5 cellular contexts compared by ENCODE assay signal in the genomic region with DNA sequence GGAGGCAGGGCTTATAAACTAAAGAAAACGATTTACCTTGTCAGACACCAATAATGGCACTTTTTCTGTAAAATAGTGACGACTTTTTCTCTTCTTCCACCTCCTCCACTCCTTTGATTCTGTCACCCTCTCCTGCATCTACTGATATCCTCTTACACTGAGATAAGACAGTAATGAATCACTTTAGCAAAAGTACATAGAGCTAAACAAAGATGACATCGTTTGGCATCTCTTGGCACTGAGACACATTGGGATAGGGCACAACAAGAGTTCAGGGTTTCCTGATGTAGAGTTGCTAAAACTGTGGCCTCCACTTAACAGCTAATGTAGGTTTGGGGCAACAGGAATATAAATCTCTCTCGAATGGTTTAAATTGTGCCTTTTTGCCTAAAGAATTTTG. TPM values are rescaled to one million over a fixed set of nuclear protein-coding genes. Genes with fewer than 3 reads are reported as not detected.
DNase-seq lines count a peak whose midpoint lies in the region; ATAC-seq, FAIRE-seq and TF ChIP-seq lines count a peak whose summit lies in the region.
"Not testable (repeated sequence)": the region's sequence is repeated elsewhere in the genome, so short reads cannot be mapped to it uniquely, and the experiment has no call there.

No MANE protein-coding gene starts in this region.

- H3K36me3 ChIP-seq in K562 (ENCODE audit: control insufficient read depth, insufficient read depth, low read length); parathyroid adenoma (ENCODE audit: control insufficient read depth, insufficient read depth, low read length): not testable (repeated sequence)

- not testable (repeated sequence) for H3K4me1 ChIP-seq in A549; K562 (replicated peaks in 1 of 2; ENCODE audit: control insufficient read depth in 2 of 2, insufficient read depth in 2 of 2, low read length in 2 of 2); parathyroid adenoma

- H3K9me3 ChIP-seq in A549; K562 (replicated peaks; ENCODE audit: control insufficient read depth, insufficient read depth, low read depth, low read length); parathyroid adenoma (ENCODE audit: control insufficient read depth, low read length): not testable (repeated sequence)

- ATAC-seq in A549, result peak; percentile 36 to 51; a peak in 2 of 6 replicates
- not testable (repeated sequence) for ATAC-seq in K562

- H2AFZ ChIP-seq in K562 (ENCODE audit: low read depth, low read length), result not testable (repeated sequence)
- H2AFZ ChIP-seq in parathyroid adenoma, result peak overlapping the region; percentile 15

- H3K27me3 ChIP-seq in K562 (ENCODE audit: control insufficient read depth in 2 of 2, insufficient read depth in 2 of 2, low read length in 2 of 2); parathyroid adenoma (ENCODE audit: control insufficient read depth, insufficient read depth, low read length): not testable (repeated sequence)

- not testable (repeated sequence) for H3K4me2 ChIP-seq in A549; K562 (ENCODE audit: insufficient read depth, low read length); parathyroid adenoma (ENCODE audit: low read length)

- not testable (repeated sequence) for H3K9ac ChIP-seq in K562 (ENCODE audit: insufficient read depth in 1 of 2, low read depth in 2 of 2, low read length in 2 of 2); parathyroid adenoma

- CTCF ChIA-PET in A549 (lab: Yijun Ruan, JAX); K562 (lab: Yijun Ruan, JAX; ENCODE audit: low intra/inter-chr PET ratio): not testable (repeated sequence)

- DNase-seq in A549 (ENCODE audit: low read depth in 1 of 2, low spot score in 1 of 2); HTR-8/SVneo (ENCODE audit: insufficient read length, low spot score); K562 (ENCODE audit: extremely low read depth in 1 of 4, low spot score in 3 of 4): not testable (repeated sequence)
- peak; percentile 2 for DNase-seq in left kidney (ENCODE audit: low read depth, low spot score)

- H3K27ac ChIP-seq in A549; K562 (ENCODE audit: extremely low read depth, low read depth, low read length); parathyroid adenoma: not testable (repeated sequence)

- TF ChIP-seq RAD21 in A549 (conservative IDR thresholded peaks at IDR 0.05 in 1 of 2, IDR thresholded peaks at IDR 0.05 in 1 of 2); K562 (CRISPR knock-in tag; conservative IDR thresholded peaks at IDR 0.05 in 1 of 2, IDR thresholded peaks at IDR 0.05 in 1 of 2): not testable (repeated sequence)

- TF ChIP-seq CTCF in A549 (IDR thresholded peaks at IDR 0.05); K562 (IDR thresholded peaks at IDR 0.05 in 2 of 3, conservative IDR thresholded peaks at IDR 0.05 in 1 of 3; ENCODE audit: insufficient read depth in 2 of 3, low read depth in 1 of 3, low read length in 3 of 3); parathyroid adenoma (IDR thresholded peaks at IDR 0.05): not testable (repeated sequence)

- H3K79me2 ChIP-seq in K562 (ENCODE audit: control insufficient read depth, insufficient read depth, low read length); parathyroid adenoma: not testable (repeated sequence)

- FAIRE-seq in A549 (lab: Jason Lieb, UNC) (peak; percentile 86), HTR-8/SVneo (lab: Jason Lieb, UNC) (peak; percentile 48)
- not testable (repeated sequence) for FAIRE-seq in K562 (lab: Jason Lieb, UNC)

- not testable (repeated sequence) for BruUV-seq in K562 (replicated peaks; lab: Mats Ljungman, UMichigan)

- not testable (repeated sequence) for H3K4me3 ChIP-seq in A549; K562; parathyroid adenoma (ENCODE audit: low read depth, low read length)

- H3K9me1 ChIP-seq in K562 (ENCODE audit: control insufficient read depth, insufficient read depth, low read length), result not testable (repeated sequence)

- WGBS in A549 (ENCODE audit: missing lambda C conversion rate), result 36% methylated on average over 4 of the region's 4 CpGs
- WGBS in K562 (ENCODE audit: insufficient coverage, low coverage, missing lambda C conversion rate), result 0% methylated on average over 2 of the region's 4 CpGs

- H4K20me1 ChIP-seq in K562 (replicated peaks; ENCODE audit: control insufficient read depth, insufficient read depth, low read length), result not testable (repeated sequence)

- in situ Hi-C loops in K562 (cut with MboI), result not testable (repeated sequence)

- not testable (repeated sequence) for TF ChIP-seq EP300 in A549 (IDR thresholded peaks at IDR 0.05); K562 (IDR thresholded peaks at IDR 0.05; ENCODE audit: low read length)

- intact Hi-C loops in K562 (cut with micrococcal nuclease), result not testable (repeated sequence)

- TF ChIP-seq POLR2A in A549 (IDR thresholded peaks at IDR 0.05; ENCODE audit: low read length); K562 (conservative IDR thresholded peaks at IDR 0.05): not testable (repeated sequence)

- POLR2A ChIA-PET in A549 (lab: Yijun Ruan, JAX); K562 (lab: Yijun Ruan, JAX): not testable (repeated sequence)

TF ChIP-seq in K562, 482 proteins besides CTCF, POLR2A, EP300 and RAD21:
- 0 out of 2 replicates have a peak, but pooled peaks have one; percentile 20 for TF ChIP-seq FOSL1 (tag; conservative IDR thresholded peaks at IDR 0.05)

RNA-seq across cellular contexts. Expression of gene NPEPPS, which starts 10.6 kb away (rescaled TPM):
- 141 and 169 TPM in 2 replicates for polyA plus RNA-seq in A549 (2011; rRNA removed)
- 36.5 and 40.8 TPM in 2 replicates for polyA plus RNA-seq in A549 (2012; cell fraction: cytosol; rRNA removed)
- 77.1 and 108 TPM in 2 replicates for polyA plus RNA-seq in A549 (2012; cell fraction: nucleus; rRNA removed)
- 99.2 to 104 TPM (median 100 TPM) in 3 replicates for polyA plus RNA-seq in A549 (2017; fragmentation: RNase III; extraction: RNeasy Plus Mini Kit Qiagen cat#74134 plus additional on column Dnase treatment)
- 85.0 and 98.2 TPM in 2 replicates for polyA minus RNA-seq in A549 (2011; rRNA and poly(A)+ RNA removed)
- total RNA-seq in K562 (2011; cell fraction: chromatin; rRNA removed; ENCODE audit: low replicate concordance), result 284 and 725 TPM in 2 replicates
- 111 and 131 TPM in 2 replicates for total RNA-seq in K562 (2011; cell fraction: nucleolus; rRNA removed)
- total RNA-seq in K562 (2011; cell fraction: nucleoplasm; rRNA removed), result 296 and 390 TPM in 2 replicates
- total RNA-seq in K562 (2014; rRNA removed), result 29.1 and 33.2 TPM in 2 replicates
- 52.0 and 54.1 TPM in 2 replicates for total RNA-seq in K562 (2014; rRNA removed; fragmentation: Illumina TruSeq; extraction: Trizol)
- 42.1 and 44.8 TPM in 2 replicates for total RNA-seq in K562 (2015; rRNA removed; fragmentation: Illumina TruSeq; extraction: Trizol)
- 59.6 and 65.6 TPM in 2 replicates for total RNA-seq in K562 (2021)
- polyA plus RNA-seq in K562 (2011; rRNA removed), result 87.6 and 108 TPM in 2 replicates
- 26.4 and 54.8 TPM in 2 replicates for polyA plus RNA-seq in K562 (2011; cell fraction: cytosol; rRNA removed)
- polyA plus RNA-seq in K562 (2011; cell fraction: nucleus; rRNA removed), result 188 and 258 TPM in 2 replicates
- polyA plus RNA-seq in K562 (2012), result 57.6 and 68.8 TPM in 2 replicates
- polyA plus RNA-seq in K562 (2014; fragmentation: Illumina TruSeq; extraction: Trizol), result 57.3 and 73.3 TPM in 2 replicates
- polyA plus RNA-seq in K562 (2014; fragmentation: Nextera tagmentation; extraction: Ambion mirVana), result 10 to 100 TPM; 21.4 to 23.0 TPM
- polyA plus RNA-seq in K562 (2014; rRNA removed), result 44.2 and 46.0 TPM in 2 replicates
- 191 and 225 TPM in 2 replicates for polyA minus RNA-seq in K562 (2011; rRNA and poly(A)+ RNA removed)
- 63.3 and 67.5 TPM in 2 replicates for polyA minus RNA-seq in K562 (2011; cell fraction: cytosol; rRNA and poly(A)+ RNA removed)
- 75.8 and 106 TPM in 2 replicates for polyA minus RNA-seq in K562 (2011; cell fraction: nucleus; rRNA and poly(A)+ RNA removed)
